ENCODE assay signal across 22 cellular contexts in the genomic region with DNA sequence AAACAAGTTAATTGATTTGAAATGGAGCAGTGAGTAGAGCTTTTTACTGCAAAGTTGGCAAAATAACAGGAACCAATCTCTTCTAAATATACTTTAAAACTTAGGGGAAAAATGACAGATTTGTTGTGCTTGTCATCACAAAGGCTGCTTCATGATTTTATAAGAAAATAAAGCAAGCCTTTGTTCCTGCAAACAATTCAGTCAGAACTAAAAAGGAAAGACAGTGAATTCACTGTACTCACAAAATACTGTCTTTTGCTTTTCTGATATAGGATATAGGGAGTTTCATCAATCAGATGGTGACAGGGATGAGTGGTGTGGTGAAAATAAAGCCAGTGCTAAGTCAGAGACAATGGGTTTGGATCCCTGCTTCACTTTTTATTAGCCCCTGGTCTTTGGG.
"Had no signal": no experiment of that assay in that cellular context is flagged by ENCODE, and none has a peak within 500 bp of the region (broad histone marks: within the 10 kb centered on the region; RNA-seq: fewer than 3 reads in every experiment).

No MANE protein-coding gene starts in this region.

- H3K27ac ChIP-seq: HL-60, KMS-11, SJSA1 had no signal

- H3K9me3 ChIP-seq: SJSA1, SK-N-SH had no signal

- ATAC-seq: K562 had no signal

- H3K4me3 ChIP-seq: K562, SJSA1 had no signal

- H3K36me3 ChIP-seq: SJSA1 had no signal

- H3K4me1 ChIP-seq: SJSA1 had no signal

- DNase-seq: Kasumi-1, MM.1S, NCI-H1092 treated with DMSO at 0.1 percent for 48 hours, NCI-H1436, NCI-H187, NCI-H2029, NCI-H2081 treated with DMSO at 0.1 percent for 48 hours, NCI-H2171, NCI-H226, NCI-H446, NCI-H510A, NCI-H524 treated with DMSO at 0.1 percent for 48 hours, NCI-H69, NCI-H774, Right ventricle myocardium superior, RPMI8226, SIG-M5, SK-N-SH had no signal
